24 cellular contexts compared by ENCODE assay signal in genomic region chr7:22713463-22713862, GRCh38. TPM values are rescaled to one million over a fixed set of nuclear protein-coding genes. Genes with fewer than 3 reads are reported as not detected.
DNase-seq lines count a peak whose midpoint lies in the region; ATAC-seq and TF ChIP-seq lines count a peak whose summit lies in the region.
"Had no signal": no experiment of that assay in that cellular context is flagged by ENCODE, and none has a peak within 500 bp of the region (broad histone marks: within the 10 kb centered on the region; RNA-seq: fewer than 3 reads in every experiment).

No MANE protein-coding gene starts in this region.

- TF ChIP-seq CTCF in left ventricle myocardium inferior (IDR thresholded peaks at IDR 0.05; ENCODE audit: borderline replicate concordance): no peak
- TF ChIP-seq CTCF in coronary artery (IDR thresholded peaks at IDR 0.05): no peak
- no peak for TF ChIP-seq CTCF in psoas muscle (IDR thresholded peaks at IDR 0.05)
- TF ChIP-seq CTCF in foreskin keratinocyte (conservative IDR thresholded peaks at IDR 0.05): no peak
- TF ChIP-seq CTCF in breast epithelium (IDR thresholded peaks at IDR 0.05): no peak

- H3K4me1 ChIP-seq in left ventricle myocardium inferior: peaks cover 15% of the 10 kb centered on the region
- no peaks in the 10 kb centered on the region for H3K4me1 ChIP-seq in right cardiac atrium (ENCODE audit: control insufficient read depth, insufficient read depth, low read length)
- peaks cover 12% of the 10 kb centered on the region for H3K4me1 ChIP-seq in psoas muscle
- no peaks in the 10 kb centered on the region for H3K4me1 ChIP-seq in foreskin keratinocyte
- H3K4me1 ChIP-seq in breast epithelium: no peaks in the 10 kb centered on the region
- H3K4me1 ChIP-seq: BE2C had no signal

- H3K4me3 ChIP-seq in left ventricle myocardium inferior: no peak overlapping the region
- H3K4me3 ChIP-seq in right cardiac atrium (ENCODE audit: low read length): no peak overlapping the region
- H3K4me3 ChIP-seq in coronary artery: no peak overlapping the region
- H3K4me3 ChIP-seq in psoas muscle: no peak overlapping the region
- H3K4me3 ChIP-seq in breast epithelium: no peak overlapping the region

- H3K9me3 ChIP-seq in left ventricle myocardium inferior (replicated peaks) (no peaks in the 10 kb centered on the region), right cardiac atrium (ENCODE audit: control insufficient read depth, low read length) (no peaks in the 10 kb centered on the region), psoas muscle (no peaks in the 10 kb centered on the region), breast epithelium (no peaks in the 10 kb centered on the region)
- H3K9me3 ChIP-seq: BE2C had no signal

- H3K27ac ChIP-seq in left ventricle myocardium inferior (replicated peaks) (peak overlapping the region; percentile 58), right cardiac atrium (ENCODE audit: low read length) (no peak overlapping the region), coronary artery (no peak overlapping the region), psoas muscle (no peak overlapping the region), foreskin keratinocyte (no peak overlapping the region), breast epithelium (no peak overlapping the region)
- H3K27ac ChIP-seq: HL-60 had no signal

- H3K36me3 ChIP-seq in left ventricle myocardium inferior (no peaks in the 10 kb centered on the region), psoas muscle (ENCODE audit: insufficient read depth in 1 of 2, low read depth in 1 of 2) (no peaks in the 10 kb centered on the region), breast epithelium (no peaks in the 10 kb centered on the region)
- H3K36me3 ChIP-seq: BE2C had no signal

- no peak for TF ChIP-seq POLR2A in breast epithelium (IDR thresholded peaks at IDR 0.05)

- DNase-seq in left ventricle myocardium inferior (no peak), right cardiac atrium (no peak), NCI-H146 treated with DMSO at 0.1 percent for 48 hours (lab: John Stamatoyannopoulos, UW; ENCODE audit: unreplicated experiment) (peak; percentile 5), coronary artery (ENCODE audit: low spot score) (peak; percentile 17), psoas muscle (no peak), foreskin keratinocyte (no peak), breast epithelium (ENCODE audit: low spot score in 2 of 2) (no peak), SK-N-DZ (ENCODE audit: low spot score) (no peak)
- DNase-seq: BE2C; DMS79; H7; HFFc6; MV-4-11; NCI-H1105 treated with DMSO at 0.1 percent for 48 hours; NCI-H1930; NCI-H226; NCI-H526; NK-92 treated with Interleukin-12 subunit alpha and Interleukin-12 subunit beta, amount 100 ng/mL, for 24 hours; SIG-M5 had no signal

- 67% methylated on average over 1 of the region's 1 CpG for WGBS in right cardiac atrium
- 71 to 81% (median 76%) methylated on average over 1 of the region's 1 CpG for WGBS in psoas muscle, 3 donors

- H3K27me3 ChIP-seq in left ventricle myocardium inferior (ENCODE audit: low read depth): no peaks in the 10 kb centered on the region
- H3K27me3 ChIP-seq in right cardiac atrium (ENCODE audit: control insufficient read depth, insufficient read depth): no peaks in the 10 kb centered on the region
- no peaks in the 10 kb centered on the region for H3K27me3 ChIP-seq in psoas muscle (ENCODE audit: insufficient read depth in 3 of 3, low read length in 2 of 3)
- H3K27me3 ChIP-seq in foreskin keratinocyte: no peaks in the 10 kb centered on the region
- no peaks in the 10 kb centered on the region for H3K27me3 ChIP-seq in breast epithelium

- ATAC-seq in right cardiac atrium: no peak
- ATAC-seq in psoas muscle: no peak
- ATAC-seq in foreskin keratinocyte: no peak
- ATAC-seq: HepG2, Panc1, SK-N-SH treated with all-trans-retinoic acid at 6 μM for 48 hours had no signal

- intact Hi-C loops in left ventricle myocardium inferior (cut with micrococcal nuclease): no loop called here
- intact Hi-C loops in right cardiac atrium (cut with DNase I): no loop called here
- intact Hi-C loops in psoas muscle (cut with DNase I): no loop called here
- intact Hi-C loops in breast epithelium (cut with DNase I; ENCODE audit: low total_unique reads): loop anchor here (10.0 kb wide), 1 partner anchor 109 kb away; no protein-coding TSS in a partner anchor

RNA-seq across cellular contexts. Expression of gene IL6, which starts 13.5 kb away (rescaled TPM):
- 0.69 TPM for total RNA-seq in left ventricle myocardium inferior
- total RNA-seq in right cardiac atrium: 10 to 100 TPM in 1 of 4 donors, 1 to 10 TPM in 1, under 1 TPM in 2; 0.43 to 10.9 (median 1.1) TPM
- 17.2 TPM for polyA plus RNA-seq in right cardiac atrium
- 1 to 10 TPM in 2 of 4 donors, under 1 TPM in 1, not detected in 1; 0.99 to 4.6 (median 2.1) TPM for total RNA-seq in psoas muscle
- 1 to 10 TPM in 1 of 3 donors, under 1 TPM in 2; 0.51 to 4.1 (median 0.91) TPM for polyA plus RNA-seq in psoas muscle
- 0.28 TPM in 1 of 2 replicates, not detected in the other for total RNA-seq in foreskin keratinocyte
- 0.07 TPM in 1 of 2 replicates, not detected in the other for polyA plus RNA-seq in foreskin keratinocyte
- total RNA-seq in breast epithelium: 10 to 100 TPM in 2 of 3 donors, 1 to 10 TPM in 1; 3.8 to 55.3 (median 11.8) TPM
- not detected in 2 replicates for polyA plus RNA-seq in SK-N-DZ (2014; cell fraction: cytosol; rRNA removed)
- not detected in 2 replicates for polyA plus RNA-seq in SK-N-DZ (2014; cell fraction: nucleus; rRNA removed)
- total RNA-seq: HepG2, HT-29 had no signal
- polyA plus RNA-seq: HepG2 had no signal

Comparison
In these comparisons a context has a peak if more than half of its experiments do, and no peak if none do; other contexts are left out.
1. DNase-seq: peak in NCI-H146 treated with DMSO at 0.1 percent for 48 hours (single experiment) and coronary artery (single experiment); none in left ventricle myocardium inferior (single experiment), right cardiac atrium (0 of 3), psoas muscle (0 of 2), foreskin keratinocyte (0 of 2), breast epithelium (0 of 2) and SK-N-DZ (single experiment).